Comparison of ENCODE assay signal across 15 cellular contexts in the genomic region with DNA sequence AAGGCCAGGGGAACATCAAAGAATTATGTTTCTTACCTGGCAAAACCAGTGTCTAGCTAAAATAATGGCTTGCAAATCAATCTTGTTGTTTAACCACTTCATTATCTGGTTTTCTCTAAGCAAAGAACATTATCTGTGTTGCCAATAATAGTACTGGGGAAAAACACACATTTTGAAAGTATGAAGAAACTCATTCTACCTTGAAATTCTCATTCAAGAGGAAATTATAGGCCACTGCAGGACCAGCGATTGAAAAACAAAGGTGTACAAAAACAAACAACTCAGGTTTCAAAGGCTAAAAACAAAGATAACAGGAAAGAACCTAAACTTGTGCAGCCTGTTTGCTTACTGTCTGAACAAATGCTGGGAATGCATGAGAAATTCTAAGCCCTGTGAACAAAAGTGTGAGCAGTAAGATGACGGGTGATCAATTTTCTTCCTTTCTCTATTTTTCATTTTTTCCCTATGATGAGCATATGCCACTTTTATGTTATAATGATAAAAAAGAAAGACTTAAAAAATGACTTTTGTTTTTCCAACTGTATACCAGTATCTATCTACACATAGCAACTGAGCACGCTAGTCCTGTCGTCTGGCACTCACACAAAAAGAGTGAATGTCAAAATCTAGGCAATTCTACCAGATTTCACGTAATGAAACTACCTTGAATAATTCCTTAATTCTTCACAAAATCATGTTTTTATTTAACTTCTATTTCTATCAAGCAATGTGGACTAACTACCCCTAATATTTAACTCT.
DNase-seq lines count a peak whose midpoint lies in the region; ATAC-seq and TF ChIP-seq lines count a peak whose summit lies in the region.
"Had no signal": no experiment of that assay in that cellular context is flagged by ENCODE, and none has a peak within 500 bp of the region (broad histone marks: within the 10 kb centered on the region; RNA-seq: fewer than 3 reads in every experiment).

No MANE protein-coding gene starts in this region.

- H3K27me3 ChIP-seq in SU-DHL-6 (ENCODE audit: low read length) (no peaks in the 10 kb centered on the region), smooth muscle cell (ENCODE audit: low read depth) (no peaks in the 10 kb centered on the region), lower lobe of right lung (ENCODE audit: low read depth) (no peaks in the 10 kb centered on the region)
- H3K27me3 ChIP-seq: esophagus muscularis mucosa, upper lobe of right lung had no signal

- H3K4me2 ChIP-seq in SU-DHL-6 (ENCODE audit: low read depth, low read length, poor library complexity, severe bottlenecking) (peak overlapping the region; percentile 62), smooth muscle cell (no peak overlapping the region)

- peak; percentile 34 for DNase-seq in NCI-H1105 treated with DMSO at 0.1 percent for 48 hours (lab: John Stamatoyannopoulos, UW)
- DNase-seq in NCI-H1105 (lab: John Stamatoyannopoulos, UW) = no peak
- no peak for DNase-seq in smooth muscle cell (lab: John Stamatoyannopoulos, UW; ENCODE audit: unreplicated experiment)
- no peak for DNase-seq in lower lobe of right lung
- DNase-seq: 8988T, activated T-cell treated with anti-CD3 and anti-CD28 coated beads for 4 hours, Calu3, mammary epithelial cell, NCI-H446, upper lobe of right lung had no signal

- H3F3A ChIP-seq in SU-DHL-6 (ENCODE audit: insufficient read depth) (peaks cover 39% of the 10 kb centered on the region), smooth muscle cell (ENCODE audit: low read depth) (peaks cover under 1% of the 10 kb centered on the region)

- peak overlapping the region; percentile 34 for H3K9ac ChIP-seq in SU-DHL-6 (ENCODE audit: low read length)
- H3K9ac ChIP-seq in smooth muscle cell (ENCODE audit: low read depth) = no peak overlapping the region

- H2AFZ ChIP-seq in SU-DHL-6 (ENCODE audit: low read depth, low read length, severe bottlenecking) (peak overlapping the region; percentile 69), smooth muscle cell (ENCODE audit: low read depth) (peak overlapping the region; percentile 16)

- H4K20me1 ChIP-seq in SU-DHL-6 (ENCODE audit: low read depth, low read length) (no peaks in the 10 kb centered on the region), smooth muscle cell (ENCODE audit: low read depth) (no peaks in the 10 kb centered on the region)

- ATAC-seq in HG03196 (IDR thresholded peaks at IDR 0.05; ENCODE audit: unreplicated experiment) (peak; percentile 58), GM18511 (IDR thresholded peaks at IDR 0.05; ENCODE audit: unreplicated experiment) (no peak), lower lobe of right lung (no peak)
- ATAC-seq in activated CD4-positive, CD25-positive, alpha-beta regulatory T cell treated with anti-CD3 and anti-CD28 coated beads, Interleukin-2, amount 50 U/mL, for 24 hours = no peak
- ATAC-seq: upper lobe of right lung had no signal

- H3K36me3 ChIP-seq in SU-DHL-6 (ENCODE audit: low read length) (peaks cover 6% of the 10 kb centered on the region; the same call in 1 of the 2 replicates), smooth muscle cell (ENCODE audit: low read depth) (no peaks in the 10 kb centered on the region), lower lobe of right lung (no peaks in the 10 kb centered on the region)
- H3K36me3 ChIP-seq: esophagus muscularis mucosa, upper lobe of right lung had no signal

- TF ChIP-seq CTCF in SU-DHL-6 (IDR thresholded peaks at IDR 0.05; ENCODE audit: insufficient read depth, low read length, poor library complexity, severe bottlenecking) (no peak), smooth muscle cell (IDR thresholded peaks at IDR 0.05; ENCODE audit: borderline replicate concordance, insufficient read depth, poor library complexity, severe bottlenecking) (no peak), lower lobe of right lung (IDR thresholded peaks at IDR 0.05) (no peak)

- peak overlapping the region; percentile 7 for H3K4me3 ChIP-seq in SU-DHL-6 (ENCODE audit: insufficient read depth, low read length, poor library complexity, severe bottlenecking)
- H3K4me3 ChIP-seq in smooth muscle cell = no peak overlapping the region
- H3K4me3 ChIP-seq in lower lobe of right lung = no peak overlapping the region
- H3K4me3 ChIP-seq: esophagus muscularis mucosa, upper lobe of right lung had no signal

- H3K9me3 ChIP-seq in SU-DHL-6 (ENCODE audit: insufficient read depth, low read length) (no peaks in the 10 kb centered on the region), smooth muscle cell (replicated peaks; ENCODE audit: low read depth) (no peaks in the 10 kb centered on the region), lower lobe of right lung (no peaks in the 10 kb centered on the region)
- H3K9me3 ChIP-seq: upper lobe of right lung had no signal

- intact Hi-C loops in lower lobe of right lung (cut with DNase I) = no loop called here

- H3K27ac ChIP-seq in SU-DHL-6 (ENCODE audit: low read depth, low read length) = peak overlapping the region; percentile 85
- H3K27ac ChIP-seq in smooth muscle cell (ENCODE audit: low read depth) = no peak overlapping the region
- no peak overlapping the region for H3K27ac ChIP-seq in lower lobe of right lung
- H3K27ac ChIP-seq: esophagus muscularis mucosa, upper lobe of right lung had no signal

- H3K4me1 ChIP-seq in smooth muscle cell (ENCODE audit: low read depth) (peaks cover 5% of the 10 kb centered on the region), lower lobe of right lung (no peaks in the 10 kb centered on the region)
- H3K4me1 ChIP-seq: esophagus muscularis mucosa, upper lobe of right lung had no signal

- no peaks in the 10 kb centered on the region for H3K9me2 ChIP-seq in SU-DHL-6 (replicated peaks; ENCODE audit: insufficient read depth, low read length)

- 75% methylated on average over 5 of the region's 5 CpGs for WGBS in smooth muscle cell (ENCODE audit: low lambda C conversion rate)

- H3K79me2 ChIP-seq in SU-DHL-6 (ENCODE audit: insufficient read depth, low read length) (no peaks in the 10 kb centered on the region), smooth muscle cell (ENCODE audit: low read depth) (no peaks in the 10 kb centered on the region)
